In genomic region chr1:224054611-224055010, GRCh38 we compare ENCODE assay signal across 18 cellular contexts. TPM values are rescaled to one million over a fixed set of nuclear protein-coding genes. Genes with fewer than 3 reads are reported as not detected.
DNase-seq lines count a peak whose midpoint lies in the region; ATAC-seq lines count a peak whose summit lies in the region.
"Had no signal": no experiment of that assay in that cellular context is flagged by ENCODE, and none has a peak within 500 bp of the region (broad histone marks: within the 10 kb centered on the region; RNA-seq: fewer than 3 reads in every experiment).

No MANE protein-coding gene starts in this region.

- no peak overlapping the region for H2BK12ac ChIP-seq in mesenchymal stem cell (ENCODE audit: low read length in 2 of 2)

- H2BK120ac ChIP-seq in mesenchymal stem cell (ENCODE audit: low read depth, low read length), result no peak overlapping the region

- no peak overlapping the region for H3K23ac ChIP-seq in mesenchymal stem cell (ENCODE audit: low read length in 2 of 2)

- no peaks in the 10 kb centered on the region for H3K79me2 ChIP-seq in GM23248 (ENCODE audit: insufficient read depth)

- no peak overlapping the region for H2BK15ac ChIP-seq in mesenchymal stem cell (ENCODE audit: low read depth, poor library complexity, severe bottlenecking)

- no peak overlapping the region for H2AFZ ChIP-seq in GM23248
- no peak overlapping the region for H2AFZ ChIP-seq in mesenchymal stem cell (ENCODE audit: low read depth, low read length)

- H3K4me3 ChIP-seq in GM23248, result no peak overlapping the region
- H3K4me3 ChIP-seq in mesenchymal stem cell (ENCODE audit: insufficient read depth in 1 of 2, low read depth in 1 of 2, low read length in 2 of 2), result no peak overlapping the region
- H3K4me3 ChIP-seq: GM12878 had no signal

- DNase-seq in GM23248 (peak; percentile 46), SK-MEL-5 (ENCODE audit: low read depth, low spot score) (peak; percentile 28), fibroblast of gingiva (ENCODE audit: low read depth) (peak; percentile 44), mesenchymal stem cell (peak; percentile 69), DMS 273 treated with DMSO at 0.1 percent for 48 hours (lab: John Stamatoyannopoulos, UW) (no peak), left colon (no peak)
- DNase-seq: CD4-positive, alpha-beta T cell; DMS79 treated with DMSO at 0.1 percent for 48 hours; HFFc6; NCI-H1105; NCI-H1694 treated with DMSO at 0.1 percent for 48 hours; NCI-H226; NCI-H526; NK-92 treated with Interleukin-12 subunit alpha and Interleukin-12 subunit beta, amount 100 ng/mL, for 24 hours; OCI-M1 had no signal

- no peaks in the 10 kb centered on the region for H3K9me3 ChIP-seq in GM23248 (ENCODE audit: low read depth)
- H3K9me3 ChIP-seq in mesenchymal stem cell (ENCODE audit: control insufficient read depth, low read length), result no peaks in the 10 kb centered on the region

- WGBS in GM23248 (ENCODE audit: low coverage in 1 of 2, low lambda C conversion rate in 2 of 2, missing lambda C conversion rate in 2 of 2), 2 experiments, result 61 to 62% methylated on average over 3 of the region's 3 CpGs
- 73% methylated on average over 2 of the region's 3 CpGs for WGBS in mesenchymal stem cell

- no peak overlapping the region for H3K18ac ChIP-seq in mesenchymal stem cell (ENCODE audit: low read depth in 1 of 2, low read length in 2 of 2)

- H4K8ac ChIP-seq in mesenchymal stem cell (ENCODE audit: low read length), result no peak overlapping the region

- no peak overlapping the region for H3K14ac ChIP-seq in mesenchymal stem cell (ENCODE audit: low read length in 2 of 2)

- H3K36me3 ChIP-seq in GM23248 (ENCODE audit: low read depth) (no peaks in the 10 kb centered on the region), mesenchymal stem cell (ENCODE audit: control insufficient read depth in 1 of 2, insufficient read depth in 2 of 2, low read depth in 1 of 2, low read length in 2 of 2) (no peaks in the 10 kb centered on the region)

- no peak overlapping the region for H2BK5ac ChIP-seq in mesenchymal stem cell (ENCODE audit: low read depth, low read length, poor library complexity, severe bottlenecking)

- H3K9me2 ChIP-seq in GM23248 (ENCODE audit: insufficient read depth), result no peaks in the 10 kb centered on the region

- no peak overlapping the region for H3K4ac ChIP-seq in mesenchymal stem cell (ENCODE audit: low read depth in 1 of 2, low read length in 2 of 2)

- no peak overlapping the region for H4K91ac ChIP-seq in mesenchymal stem cell (ENCODE audit: low read length)

- in situ Hi-C loops in GM23248 (cut with MboI) (no loop called here), SK-MEL-5 (cut with HindIII; ENCODE audit: low pct_unique_long_range_greater_than_20kb, low sequenced_read_pairs) (no loop called here)

- no peaks in the 10 kb centered on the region for H4K20me1 ChIP-seq in GM23248 (ENCODE audit: insufficient read depth)

- intact Hi-C loops in left colon (cut with DNase I, micrococcal nuclease), result no loop called here

- H3K4me1 ChIP-seq in GM23248 (ENCODE audit: insufficient read depth) (peaks cover 14% of the 10 kb centered on the region; the same call in 1 of the 2 replicates), mesenchymal stem cell (ENCODE audit: control insufficient read depth, insufficient read depth, low read depth, low read length) (peaks cover 4% of the 10 kb centered on the region)

- ATAC-seq in HG02571 (IDR thresholded peaks at IDR 0.05; ENCODE audit: unreplicated experiment) (no peak), HG02763 (IDR thresholded peaks at IDR 0.05; ENCODE audit: unreplicated experiment) (no peak), left colon (no peak)
- ATAC-seq: GM12878 had no signal

- H2AK5ac ChIP-seq in mesenchymal stem cell (ENCODE audit: low read length, severe bottlenecking), result no peak overlapping the region

- H3K27me3 ChIP-seq in GM23248 (replicated peaks; ENCODE audit: insufficient read depth) (no peaks in the 10 kb centered on the region), mesenchymal stem cell (ENCODE audit: control insufficient read depth in 1 of 2, insufficient read depth in 1 of 2, low read length in 2 of 2) (no peaks in the 10 kb centered on the region)

- H3K79me1 ChIP-seq in mesenchymal stem cell (replicated peaks; ENCODE audit: low read length, poor library complexity, severe bottlenecking), result no peaks in the 10 kb centered on the region

- H3K4me2 ChIP-seq in GM23248 (ENCODE audit: unreplicated experiment) (no peak overlapping the region), mesenchymal stem cell (ENCODE audit: low read length, poor library complexity, severe bottlenecking) (no peak overlapping the region)

- H3K27ac ChIP-seq in GM23248 (no peak overlapping the region), mesenchymal stem cell (ENCODE audit: low read length, poor library complexity, severe bottlenecking) (no peak overlapping the region)

- peaks cover 5% of the 10 kb centered on the region for H3F3A ChIP-seq in GM23248 (ENCODE audit: insufficient read depth)

- H3K9ac ChIP-seq in GM23248, result no peak overlapping the region
- H3K9ac ChIP-seq in mesenchymal stem cell (ENCODE audit: low read length), result no peak overlapping the region

RNA-seq across cellular contexts. Expression of gene FBXO28, which starts 59.3 kb away (rescaled TPM):
- 28.5 and 31.8 TPM in 2 replicates for total RNA-seq in GM23248 (2014; rRNA removed; shearing (Covaris generic))
- polyA plus RNA-seq in GM23248 (2016; fragmentation: Nextera tagmentation; extraction: Ambion mirVana), result 14.9 and 15.5 TPM in 2 replicates
- total RNA-seq in SK-MEL-5 (2014; rRNA removed; shearing (Covaris generic)), result 34.2 and 37.3 TPM in 2 replicates
- polyA plus RNA-seq in SK-MEL-5 (2015; cell fraction: cytosol; rRNA removed), result 17.9 and 18.8 TPM in 2 replicates
- polyA plus RNA-seq in SK-MEL-5 (2015; cell fraction: nucleus; rRNA removed), result 14.5 and 15.0 TPM in 2 replicates
- 12.1 TPM for polyA plus RNA-seq in mesenchymal stem cell (2013, experiment 1 of 2)
- 12.8 TPM for polyA plus RNA-seq in mesenchymal stem cell (2013, experiment 2 of 2)
- total RNA-seq in left colon, result 10 to 100 TPM; 33.2 to 34.0 TPM

Comparison
In these comparisons a context has a peak if more than half of its experiments do, and no peak if none do; other contexts are left out.
1. DNase-seq: peak in GM23248 (single experiment), SK-MEL-5 (single experiment), fibroblast of gingiva (single experiment) and mesenchymal stem cell (single experiment); none in DMS 273 treated with DMSO at 0.1 percent for 48 hours (single experiment) and left colon (0 of 2).